Comparison of ENCODE assay signal across 8 cellular contexts in genomic region chr12:122399254-122399591, GRCh38. TPM values are rescaled to one million over a fixed set of nuclear protein-coding genes. Genes with fewer than 3 reads are reported as not detected.
A peak's percentile ranks its signal among the peaks of the same experiment; 100 is the strongest.
DNase-seq lines count a peak whose midpoint lies in the region; ATAC-seq and TF ChIP-seq lines count a peak whose summit lies in the region.

No MANE protein-coding gene starts in this region.

- H3K9ac ChIP-seq in smooth muscle cell (ENCODE audit: low read depth): peak overlapping the region; percentile 92

- H3K9me3 Mint-ChIP-seq in activated CD4-positive, alpha-beta memory T cell treated with anti-CD3 and anti-CD28 coated beads for 36 hours: no peaks in the 10 kb centered on the region

- TF ChIP-seq CTCF in right atrium auricular region (IDR thresholded peaks at IDR 0.05) (no peak), smooth muscle cell (IDR thresholded peaks at IDR 0.05; ENCODE audit: borderline replicate concordance, insufficient read depth, poor library complexity, severe bottlenecking) (no peak)

- no peaks in the 10 kb centered on the region for H3K27me3 Mint-ChIP-seq in activated CD4-positive, alpha-beta memory T cell treated with anti-CD3 and anti-CD28 coated beads for 36 hours

- H2AFZ ChIP-seq in smooth muscle cell (ENCODE audit: low read depth): no peak overlapping the region

- no peak for TF ChIP-seq POLR2A in erythroblast (IDR thresholded peaks at IDR 0.05; ENCODE audit: low read length)

- H3K36me3 ChIP-seq in right atrium auricular region: no peaks in the 10 kb centered on the region
- no peaks in the 10 kb centered on the region for H3K36me3 ChIP-seq in smooth muscle cell (ENCODE audit: low read depth)

- no peaks in the 10 kb centered on the region for H4K20me1 ChIP-seq in smooth muscle cell (ENCODE audit: low read depth)

- H3K4me1 Mint-ChIP-seq in activated CD4-positive, alpha-beta memory T cell treated with anti-CD3 and anti-CD28 coated beads for 36 hours (ENCODE audit: low read depth): peaks cover 48% of the 10 kb centered on the region

- H3K4me3 Mint-ChIP-seq in activated CD4-positive, alpha-beta memory T cell treated with anti-CD3 and anti-CD28 coated beads for 36 hours: no peak overlapping the region

- peaks cover 9% of the 10 kb centered on the region for H3K36me3 Mint-ChIP-seq in activated CD4-positive, alpha-beta memory T cell treated with anti-CD3 and anti-CD28 coated beads for 36 hours

- CTCF ChIA-PET in activated CD4-positive, alpha-beta memory T cell treated with anti-CD3 and anti-CD28 coated beads for 36 hours (lab: Charles Lee): interaction anchor here (0.8 to 7.7 kb wide), 23 partner anchors 13 to 168 kb away, joined by 3 to 208 read pairs (median 5); partner anchors contain the start of genes CLIP1, KNTC1, RSRC2 and ZCCHC8

- H3K27ac ChIP-seq in right atrium auricular region: peak overlapping the region; percentile 91 to 95
- peak overlapping the region; percentile 98 for H3K27ac ChIP-seq in smooth muscle cell (ENCODE audit: low read depth)

- no peak for DNase-seq in activated CD4-positive, alpha-beta memory T cell treated with anti-CD3 and anti-CD28 coated beads for 36 hours
- DNase-seq in right atrium auricular region (ENCODE audit: low spot score): no peak
- DNase-seq in smooth muscle cell (lab: John Stamatoyannopoulos, UW; ENCODE audit: unreplicated experiment): no peak
- no peak for DNase-seq in erythroblast (lab: John Stamatoyannopoulos, UW)
- DNase-seq in cortex of kidney (lab: John Stamatoyannopoulos, UW): no peak
- DNase-seq in putamen (ENCODE audit: low spot score): no peak

- peaks cover 0 to 35% of the 10 kb centered on the region in 2 donors for H3K4me1 ChIP-seq in right atrium auricular region
- H3K4me1 ChIP-seq in smooth muscle cell (ENCODE audit: low read depth): peaks cover 5% of the 10 kb centered on the region

- H3K4me3 ChIP-seq in right atrium auricular region (peak overlapping the region; percentile 19 to 21), smooth muscle cell (no peak overlapping the region)

- peak overlapping the region; percentile 77 for H3K27ac Mint-ChIP-seq in activated CD4-positive, alpha-beta memory T cell treated with anti-CD3 and anti-CD28 coated beads for 36 hours

- peaks cover 66% of the 10 kb centered on the region for H3K79me2 ChIP-seq in smooth muscle cell (ENCODE audit: low read depth)

- H3K4me2 ChIP-seq in smooth muscle cell: peak overlapping the region; percentile 78

- H3F3A ChIP-seq in smooth muscle cell (ENCODE audit: low read depth): no peaks in the 10 kb centered on the region

- intact Hi-C loops in activated CD4-positive, alpha-beta memory T cell treated with anti-CD3 and anti-CD28 coated beads for 36 hours (cut with micrococcal nuclease): loop anchor here (1.0 kb wide), 3 partner anchors 13 to 102 kb away; no protein-coding TSS in a partner anchor

- no peaks in the 10 kb centered on the region for H3K27me3 ChIP-seq in right atrium auricular region
- no peaks in the 10 kb centered on the region for H3K27me3 ChIP-seq in smooth muscle cell (ENCODE audit: low read depth)

- POLR2A ChIA-PET in activated CD4-positive, alpha-beta memory T cell treated with anti-CD3 and anti-CD28 coated beads for 36 hours (lab: Charles Lee): interaction anchor here (1.0 to 2.5 kb wide), 7 partner anchors 13 to 108 kb away, joined by 4 to 18 read pairs (median 8); partner anchors contain the start of genes CLIP1 and ZCCHC8

- WGBS in smooth muscle cell (ENCODE audit: low lambda C conversion rate): 47% methylated on average over 2 of the region's 2 CpGs

- ATAC-seq in HG03354 (IDR thresholded peaks at IDR 0.05; ENCODE audit: poor library complexity, severe bottlenecking, unreplicated experiment): peak; percentile 23
- no peak for ATAC-seq in GM21367 (IDR thresholded peaks at IDR 0.05; ENCODE audit: unreplicated experiment)

- H3K9me3 ChIP-seq in right atrium auricular region: no peaks in the 10 kb centered on the region
- no peaks in the 10 kb centered on the region for H3K9me3 ChIP-seq in smooth muscle cell (replicated peaks; ENCODE audit: low read depth)

RNA-seq across cellular contexts. Expression of gene CLIP1, which starts 23.2 kb away (rescaled TPM):
- 10 to 100 TPM; 69.2 to 71.8 TPM for total RNA-seq in activated CD4-positive, alpha-beta memory T cell treated with anti-CD3 and anti-CD28 coated beads for 36 hours
- total RNA-seq in right atrium auricular region: 100 to 1,000 TPM in 1 of 2 donors, 10 to 100 TPM in 1; 91.5 to 153 TPM
- total RNA-seq in smooth muscle cell: 40.4 and 42.2 TPM in 2 replicates
- 15.3 and 24.0 TPM in 2 replicates for polyA plus RNA-seq in smooth muscle cell
